In the genomic region with DNA sequence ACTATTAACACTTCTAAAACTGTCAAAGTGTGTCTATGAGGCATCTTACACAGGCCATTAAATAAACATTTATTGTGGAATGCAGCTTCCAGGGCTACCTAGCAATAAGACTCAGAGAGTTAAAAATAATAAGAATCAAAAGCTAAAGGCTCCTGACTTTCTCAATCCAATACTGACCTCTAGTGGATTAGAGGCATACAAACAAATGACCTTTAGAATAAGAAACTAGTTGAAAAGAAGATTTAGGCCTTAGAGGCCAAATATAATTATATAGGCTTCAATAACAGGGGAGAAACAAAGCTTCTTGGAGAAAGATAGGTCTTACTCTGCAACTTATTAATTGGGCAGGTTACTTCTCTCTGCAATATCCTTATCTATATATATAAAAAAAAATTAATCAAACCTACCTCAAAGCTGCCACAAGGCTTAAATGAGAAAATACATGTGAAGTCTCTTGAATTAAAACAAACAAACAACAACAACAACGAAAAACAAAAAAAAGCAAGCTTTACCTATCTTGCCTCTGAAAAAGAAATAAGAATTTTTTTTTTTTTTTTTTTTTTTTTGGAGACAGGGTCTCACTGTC, we compare ENCODE assay signal across 8 cellular contexts.
DNase-seq lines count a peak whose midpoint lies in the region; ATAC-seq, FAIRE-seq and TF ChIP-seq lines count a peak whose summit lies in the region.

No MANE protein-coding gene starts in this region.

- WGBS in A549 (ENCODE audit: missing lambda C conversion rate): 0% methylated on average over 1 of the region's 1 CpG
- 70 to 89% methylated on average over 1 of the region's 1 CpG for WGBS in testis, 2 donors

- POLR2A ChIA-PET in A549 (lab: Yijun Ruan, JAX): interaction anchor here (0.7 kb wide), 2 partner anchors 8 to 427 kb away, joined by 3 to 5 read pairs; no protein-coding TSS in a partner anchor

- peak; percentile 94 to 97 for TF ChIP-seq RAD21 in A549 (conservative IDR thresholded peaks at IDR 0.05 in 1 of 2, IDR thresholded peaks at IDR 0.05 in 1 of 2)

- no peak overlapping the region for H3K4me3 ChIP-seq in A549
- no peak overlapping the region for H3K4me3 ChIP-seq in WI38 (ENCODE audit: low read depth, low read length)
- H3K4me3 ChIP-seq in right atrium auricular region: no peak overlapping the region
- no peak overlapping the region for H3K4me3 ChIP-seq in testis

- no peak for TF ChIP-seq POLR2A in A549 (IDR thresholded peaks at IDR 0.05; ENCODE audit: low read length)
- TF ChIP-seq POLR2A in GM12891 (IDR thresholded peaks at IDR 0.05; ENCODE audit: low read depth, low read length): no peak
- TF ChIP-seq POLR2A in testis (IDR thresholded peaks at IDR 0.05): no peak

- no peaks in the 10 kb centered on the region for H3K9me3 ChIP-seq in A549
- H3K9me3 ChIP-seq in right atrium auricular region: no peaks in the 10 kb centered on the region
- H3K9me3 ChIP-seq in testis: no peaks in the 10 kb centered on the region

- no peaks in the 10 kb centered on the region for H3K36me3 ChIP-seq in right atrium auricular region
- no peaks in the 10 kb centered on the region for H3K36me3 ChIP-seq in testis (ENCODE audit: low read depth, missing control alignments)

- H3K27ac ChIP-seq in A549 (no peak overlapping the region; a peak in 1 of 6 replicates), right atrium auricular region (no peak overlapping the region), testis (no peak overlapping the region)

- no peak for FAIRE-seq in A549 (lab: Jason Lieb, UNC)
- no peak for FAIRE-seq in GM12891 (lab: Jason Lieb, UNC)

- TF ChIP-seq CTCF in A549 (IDR thresholded peaks at IDR 0.05): peak; percentile 97
- TF ChIP-seq CTCF in WI38 (IDR thresholded peaks at IDR 0.05; ENCODE audit: low read depth, low read length): peak; percentile 24; the same call in 1 of the 2 replicates
- TF ChIP-seq CTCF in right atrium auricular region (IDR thresholded peaks at IDR 0.05): peak; percentile 42 to 75
- TF ChIP-seq CTCF in testis (IDR thresholded peaks at IDR 0.05): peak in 2 of 3 experiments; percentile 30 to 51

- CTCF ChIA-PET in A549 (lab: Yijun Ruan, JAX): interaction anchor here (0.6 to 3.6 kb wide), 69 partner anchors 8 to 1745 kb away, joined by 3 to 54 read pairs (median 4); no protein-coding TSS in a partner anchor

- peaks cover 23% of the 10 kb centered on the region for H3K4me1 ChIP-seq in A549
- H3K4me1 ChIP-seq in right atrium auricular region: peaks cover 0 to 5% of the 10 kb centered on the region in 2 donors
- H3K4me1 ChIP-seq in testis: no peaks in the 10 kb centered on the region

- peak in 1 of 2 experiments; percentile 74 for DNase-seq in A549 (ENCODE audit: low read depth in 1 of 2, low spot score in 1 of 2)
- peak; percentile 1 for DNase-seq in GM12891 (ENCODE audit: insufficient read length, low spot score)
- peak; percentile 72 for DNase-seq in NCI-H146 treated with DMSO at 0.1 percent for 48 hours (lab: John Stamatoyannopoulos, UW; ENCODE audit: unreplicated experiment)
- no peak for DNase-seq in right atrium auricular region (ENCODE audit: low spot score)
- DNase-seq in testis: no peak
- DNase-seq in head of caudate nucleus: no peak

- intact Hi-C loops in testis (cut with DNase I; ENCODE audit: low total_unique reads) (no loop called here), head of caudate nucleus (cut with DNase I) (loop anchor here (10.0 kb wide), 1 partner anchor 655 kb away; no protein-coding TSS in a partner anchor)

- no peak for TF ChIP-seq EP300 in A549 (IDR thresholded peaks at IDR 0.05)

- no peak overlapping the region; the same call in 2 of the 3 replicates for H3K4me2 ChIP-seq in A549

- ATAC-seq in A549 (peak; percentile 47 to 79; a peak in 4 of 6 replicates), GM21528 (IDR thresholded peaks at IDR 0.05; ENCODE audit: low FRiP score, unreplicated experiment) (no peak)

- H3K27me3 ChIP-seq in right atrium auricular region (no peaks in the 10 kb centered on the region), testis (no peaks in the 10 kb centered on the region)

TF ChIP-seq in A549, 52 proteins besides CTCF, POLR2A, EP300 and RAD21:
- TF ChIP-seq MYC (IDR thresholded peaks at IDR 0.05; ENCODE audit: borderline replicate concordance, low read length): no peak
- TF ChIP-seq, protein P1, sequence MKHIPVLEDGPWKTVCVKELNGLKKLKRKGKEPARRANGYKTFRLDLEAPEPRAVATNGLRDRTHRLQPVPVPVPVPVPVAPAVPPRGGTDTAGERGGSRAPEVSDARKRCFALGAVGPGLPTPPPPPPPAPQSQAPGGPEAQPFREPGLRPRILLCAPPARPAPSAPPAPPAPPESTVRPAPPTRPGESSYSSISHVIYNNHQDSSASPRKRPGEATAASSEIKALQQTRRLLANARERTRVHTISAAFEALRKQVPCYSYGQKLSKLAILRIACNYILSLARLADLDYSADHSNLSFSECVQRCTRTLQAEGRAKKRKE (CRISPR knock-in tag; IDR thresholded peaks at IDR 0.05; ENCODE audit: low read depth): no peak
- no peak for TF ChIP-seq MAFK (IDR thresholded peaks at IDR 0.05; ENCODE audit: partially characterized antibody)
- no peak for TF ChIP-seq ZNF302 (CRISPR knock-in tag; IDR thresholded peaks at IDR 0.05)
- peak; percentile 94 for TF ChIP-seq SMC3 (IDR thresholded peaks at IDR 0.05)
- TF ChIP-seq CBX8 (IDR thresholded peaks at IDR 0.05): no peak
- no peak for TF ChIP-seq EHF (CRISPR knock-in tag; IDR thresholded peaks at IDR 0.05)
TF ChIP-seq in A549: peak in this region for 1.

TF ChIP-seq in GM12891, 5 proteins besides CTCF, POLR2A, EP300 and RAD21:
- TF ChIP-seq TAF1 (IDR thresholded peaks at IDR 0.05; ENCODE audit: low read depth, low read length): no peak
- no peak for TF ChIP-seq POU2F2 (IDR thresholded peaks at IDR 0.05; ENCODE audit: low read depth, low read length)
- no peak for TF ChIP-seq SPI1 (IDR thresholded peaks at IDR 0.05; ENCODE audit: low read depth, low read length)
- no peak for TF ChIP-seq POLR2AphosphoS5 (IDR thresholded peaks at IDR 0.05; ENCODE audit: low read depth, low read length)
- no peak for TF ChIP-seq PAX5 (IDR thresholded peaks at IDR 0.05; ENCODE audit: insufficient read depth, low read length, severe bottlenecking)

Comparison
In these comparisons a context has a peak if more than half of its experiments do, and no peak if none do; other contexts are left out.
1. DNase-seq: peak in GM12891 (single experiment) and NCI-H146 treated with DMSO at 0.1 percent for 48 hours (single experiment); none in right atrium auricular region (single experiment), testis (single experiment) and head of caudate nucleus (0 of 42).
2. CTCF ChIP-seq: peak in every context shown above with its lines; median percentile 97 in A549; 58 in right atrium auricular region; 40 in testis; 24 in WI38.